1 cellular context compared by ENCODE assay signal in genomic region chrX:43552166-43552565, GRCh38.
A peak's percentile ranks its signal among the peaks of the same experiment; 100 is the strongest.
TF ChIP-seq lines count a peak whose summit lies in the region.

No MANE protein-coding gene starts in this region.

TF ChIP-seq in HepG2, 621 proteins besides CTCF, POLR2A, EP300 and RAD21 (continued from another document):
- TF ChIP-seq, protein P1, sequence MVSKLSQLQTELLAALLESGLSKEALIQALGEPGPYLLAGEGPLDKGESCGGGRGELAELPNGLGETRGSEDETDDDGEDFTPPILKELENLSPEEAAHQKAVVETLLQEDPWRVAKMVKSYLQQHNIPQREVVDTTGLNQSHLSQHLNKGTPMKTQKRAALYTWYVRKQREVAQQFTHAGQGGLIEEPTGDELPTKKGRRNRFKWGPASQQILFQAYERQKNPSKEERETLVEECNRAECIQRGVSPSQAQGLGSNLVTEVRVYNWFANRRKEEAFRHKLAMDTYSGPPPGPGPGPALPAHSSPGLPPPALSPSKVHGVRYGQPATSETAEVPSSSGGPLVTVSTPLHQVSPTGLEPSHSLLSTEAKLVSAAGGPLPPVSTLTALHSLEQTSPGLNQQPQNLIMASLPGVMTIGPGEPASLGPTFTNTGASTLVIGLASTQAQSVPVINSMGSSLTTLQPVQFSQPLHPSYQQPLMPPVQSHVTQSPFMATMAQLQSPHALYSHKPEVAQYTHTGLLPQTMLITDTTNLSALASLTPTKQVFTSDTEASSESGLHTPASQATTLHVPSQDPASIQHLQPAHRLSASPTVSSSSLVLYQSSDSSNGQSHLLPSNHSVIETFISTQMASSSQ (IDR thresholded peaks at IDR 0.05; ENCODE audit: low read depth): 0 out of 2 replicates have a peak, but pooled peaks have one; percentile 44
- TF ChIP-seq, protein P1 (CRISPR knock-in tag; IDR thresholded peaks at IDR 0.05; ENCODE audit: borderline replicate concordance): no peak
- TF ChIP-seq CEBPG (CRISPR knock-in tag; IDR thresholded peaks at IDR 0.05): peak; percentile 15; the same call in 1 of the 2 replicates
- peak; percentile 53; the same call in 1 of the 2 replicates for TF ChIP-seq CEBPB (IDR thresholded peaks at IDR 0.05; ENCODE audit: borderline replicate concordance, low read depth, low read length)
- TF ChIP-seq ASH2L (IDR thresholded peaks at IDR 0.05; ENCODE audit: insufficient read length, low read depth, low read length): no peak
